ENCODE assay signal across 10 cellular contexts in genomic region chr17:76670020-76670707, GRCh38. TPM values are rescaled to one million over a fixed set of nuclear protein-coding genes. Genes with fewer than 3 reads are reported as not detected.
DNase-seq lines count a peak whose midpoint lies in the region; ATAC-seq and TF ChIP-seq lines count a peak whose summit lies in the region.
"Had no signal": no experiment of that assay in that cellular context is flagged by ENCODE, and none has a peak within 500 bp of the region (broad histone marks: within the 10 kb centered on the region; RNA-seq: fewer than 3 reads in every experiment).

No MANE protein-coding gene starts in this region.

- no peak for TF ChIP-seq POLR2A in transverse colon (IDR thresholded peaks at IDR 0.05)

- peaks cover 10 to 32% (median 29%) of the 10 kb centered on the region in 4 donors for H3K4me1 ChIP-seq in transverse colon

- intact Hi-C loops in left colon (cut with DNase I, micrococcal nuclease) (no loop called here), transverse colon (cut with DNase I; ENCODE audit: low total_unique reads) (no loop called here)

- H3K4me1 Mint-ChIP-seq in activated naive CD4-positive, alpha-beta T cell treated with anti-CD3 and anti-CD28 coated beads, Interleukin-2, amount 10 ng/mL, durations not matched to agents 7 days and 5 days: peaks cover 39% of the 10 kb centered on the region
- peaks cover 13% of the 10 kb centered on the region for H3K4me1 Mint-ChIP-seq in activated T-helper 17 cell treated with anti-CD3 and anti-CD28 coated beads, Interleukin-2, amount 50 U/mL, for 72 hours

- H3K27me3 ChIP-seq in transverse colon: no peaks in the 10 kb centered on the region

- peak; percentile 38 for DNase-seq in activated naive CD4-positive, alpha-beta T cell treated with anti-CD3 and anti-CD28 coated beads, Interleukin-2, amount 10 ng/mL, durations not matched to agents 7 days and 5 days
- DNase-seq in activated naive CD4-positive, alpha-beta T cell (lab: John Stamatoyannopoulos, UW): no peak
- DNase-seq in left colon: no peak
- DNase-seq in transverse colon: no peak
- DNase-seq in HPDE6-E6E7 (ENCODE audit: extremely low spot score): no peak
- DNase-seq in activated CD8-positive, alpha-beta memory T cell treated with anti-CD3 and anti-CD28 coated beads for 24 hours: no peak
- DNase-seq: NCI-H2081 treated with DMSO at 0.1 percent for 48 hours had no signal

- in situ Hi-C loops in transverse colon (cut with MboI; ENCODE audit: low pct_ligation_motif_present in 1 of 4, low pct_unique_long_range_greater_than_20kb in 1 of 4, low sequenced_read_pairs in 3 of 4): no loop called here

- CTCF ChIA-PET in activated naive CD4-positive, alpha-beta T cell treated with anti-CD3 and anti-CD28 coated beads, Interleukin-2, amount 10 ng/mL, durations not matched to agents 7 days and 5 days (lab: Charles Lee): interaction anchor here (0.6 to 2.5 kb wide), 2 partner anchors 10 to 11 kb away, joined by 3 to 13 read pairs; no protein-coding TSS in a partner anchor

- H3K36me3 Mint-ChIP-seq in activated naive CD4-positive, alpha-beta T cell treated with anti-CD3 and anti-CD28 coated beads, Interleukin-2, amount 10 ng/mL, durations not matched to agents 7 days and 5 days: peaks cover 4% of the 10 kb centered on the region
- H3K36me3 Mint-ChIP-seq in activated T-helper 17 cell treated with anti-CD3 and anti-CD28 coated beads, Interleukin-2, amount 50 U/mL, for 72 hours (ENCODE audit: low read depth): no peaks in the 10 kb centered on the region

- peaks cover 2% of the 10 kb centered on the region for H3K9me3 Mint-ChIP-seq in activated naive CD4-positive, alpha-beta T cell treated with anti-CD3 and anti-CD28 coated beads, Interleukin-2, amount 10 ng/mL, durations not matched to agents 7 days and 5 days
- no peaks in the 10 kb centered on the region for H3K9me3 Mint-ChIP-seq in activated T-helper 17 cell treated with anti-CD3 and anti-CD28 coated beads, Interleukin-2, amount 50 U/mL, for 72 hours

- H3K9me3 ChIP-seq in transverse colon: no peaks in the 10 kb centered on the region

- no peaks in the 10 kb centered on the region for H3K36me3 ChIP-seq in transverse colon

- H3K4me3 Mint-ChIP-seq in activated naive CD4-positive, alpha-beta T cell treated with anti-CD3 and anti-CD28 coated beads, Interleukin-2, amount 10 ng/mL, durations not matched to agents 7 days and 5 days: peak overlapping the region; percentile 92
- peak overlapping the region; percentile 94 for H3K4me3 Mint-ChIP-seq in activated T-helper 17 cell treated with anti-CD3 and anti-CD28 coated beads, Interleukin-2, amount 50 U/mL, for 72 hours

- no peak overlapping the region for H3K4me3 ChIP-seq in transverse colon

- H3K27ac ChIP-seq in transverse colon: peak overlapping the region; percentile 89 to 96 (median 94)

- TF ChIP-seq EP300 in transverse colon (IDR thresholded peaks at IDR 0.05; ENCODE audit: low read depth): no peak

- H3K27ac Mint-ChIP-seq in activated naive CD4-positive, alpha-beta T cell treated with anti-CD3 and anti-CD28 coated beads, Interleukin-2, amount 10 ng/mL, durations not matched to agents 7 days and 5 days: peak overlapping the region; percentile 95
- peak overlapping the region; percentile 97 for H3K27ac Mint-ChIP-seq in activated T-helper 17 cell treated with anti-CD3 and anti-CD28 coated beads, Interleukin-2, amount 50 U/mL, for 72 hours

- TF ChIP-seq CTCF in transverse colon (IDR thresholded peaks at IDR 0.05): no peak

- no peak for ATAC-seq in activated T-helper 17 cell treated with anti-CD3 and anti-CD28 coated beads, Interleukin-2, amount 50 U/mL, for 72 hours (replicated peaks)
- ATAC-seq in left colon (peak; percentile 26), GM18867 (IDR thresholded peaks at IDR 0.05; ENCODE audit: unreplicated experiment) (no peak)

- H3K27me3 Mint-ChIP-seq in activated naive CD4-positive, alpha-beta T cell treated with anti-CD3 and anti-CD28 coated beads, Interleukin-2, amount 10 ng/mL, durations not matched to agents 7 days and 5 days: peaks cover 30% of the 10 kb centered on the region
- H3K27me3 Mint-ChIP-seq in activated T-helper 17 cell treated with anti-CD3 and anti-CD28 coated beads, Interleukin-2, amount 50 U/mL, for 72 hours: no peaks in the 10 kb centered on the region

- 72 to 78% methylated on average over 6 to 9 of the region's 9 CpGs for WGBS in transverse colon (ENCODE audit: low coverage in 1 of 2), 2 donors

RNA-seq across cellular contexts. Expression of gene ST6GALNAC1, which starts 26.6 kb away (rescaled TPM):
- 1 to 10 TPM; 1.4 to 2.5 TPM for total RNA-seq in activated T-helper 17 cell treated with anti-CD3 and anti-CD28 coated beads, Interleukin-2, amount 50 U/mL, for 72 hours
- total RNA-seq in left colon: 100 to 1,000 TPM; 322 to 434 TPM
- 100 to 1,000 TPM; 121 to 281 (median 182) TPM for total RNA-seq in transverse colon
- total RNA-seq: fibroblast of lung had no signal

RNA-seq across cellular contexts. Expression of gene MXRA7, which starts 40.6 kb away (rescaled TPM):
- 1 to 10 TPM; 7.3 to 7.4 TPM for total RNA-seq in activated T-helper 17 cell treated with anti-CD3 and anti-CD28 coated beads, Interleukin-2, amount 50 U/mL, for 72 hours
- total RNA-seq in left colon (10 to 100 TPM; 12.0 to 37.2 TPM), transverse colon (100 to 1,000 TPM in 1 of 4 donors, 10 to 100 TPM in 3; 31.0 to 633 (median 52.5) TPM)

RNA-seq across cellular contexts. Expression of gene JMJD6, which starts 56.2 kb away (rescaled TPM):
- total RNA-seq in activated T-helper 17 cell treated with anti-CD3 and anti-CD28 coated beads, Interleukin-2, amount 50 U/mL, for 72 hours: 100 to 1,000 TPM in 1 of 2 donors, 10 to 100 TPM in 1; 99.1 to 144 TPM
- total RNA-seq in left colon (10 to 100 TPM; 27.2 to 31.3 TPM), transverse colon (10 to 100 TPM; 25.4 to 58.4 (median 26.9) TPM)

RNA-seq across cellular contexts. Expression of gene METTL23, which starts 56.5 kb away (rescaled TPM):
- 10 to 100 TPM; 31.6 to 35.7 TPM for total RNA-seq in activated T-helper 17 cell treated with anti-CD3 and anti-CD28 coated beads, Interleukin-2, amount 50 U/mL, for 72 hours
- total RNA-seq in left colon (10 to 100 TPM; 23.4 to 25.0 TPM), transverse colon (10 to 100 TPM in 3 of 4 donors, not detected in 1; 11.2 to 34.1 (median 24.7) TPM)

Comparison
In these comparisons a context has a peak if more than half of its experiments do, and no peak if none do; other contexts are left out.
1. RNA of gene ST6GALNAC1, which starts 26.6 kb away (total RNA-seq): 322 to 434 TPM in left colon and 121 to 281 TPM in transverse colon; 1.4 to 2.5 TPM in activated T-helper 17 cell treated with anti-CD3 and anti-CD28 coated beads, Interleukin-2, amount 50 U/mL, for 72 hours; every median in the first group is over 10 times any median in the second.